ENCODE assay signal across 8 cellular contexts in genomic region chr9:125190371-125190801, GRCh38. TPM values are rescaled to one million over a fixed set of nuclear protein-coding genes. Genes with fewer than 3 reads are reported as not detected.
DNase-seq lines count a peak whose midpoint lies in the region; ATAC-seq and TF ChIP-seq lines count a peak whose summit lies in the region.

No MANE protein-coding gene starts in this region.

- peak overlapping the region; percentile 84 for H2AFZ ChIP-seq in parathyroid adenoma

- H3K4me3 Mint-ChIP-seq in activated B cell treated with CpG ODN at 0.5 μM for 24 hours: peak overlapping the region; percentile 97

- H3K9me3 ChIP-seq in esophagus muscularis mucosa (no peaks in the 10 kb centered on the region), parathyroid adenoma (ENCODE audit: control insufficient read depth, low read length) (no peaks in the 10 kb centered on the region)

- peak overlapping the region; percentile 91 for H3K27ac Mint-ChIP-seq in activated B cell treated with CpG ODN at 0.5 μM for 24 hours

- peak; percentile 39 for DNase-seq in activated CD4-positive, alpha-beta T cell treated with anti-CD3 and anti-CD28 coated beads for 48 hours
- DNase-seq in activated CD4-positive, alpha-beta T cell treated with anti-CD3 and anti-CD28 coated beads, Interleukin-2, amount 50 U/mL, for 4 hours: no peak
- DNase-seq in activated B cell treated with CpG ODN at 0.5 μM for 24 hours (no peak), esophagus muscularis mucosa (ENCODE audit: extremely low spot score) (no peak), activated gamma-delta T cell (lab: John Stamatoyannopoulos, UW) (no peak), NCI-H2081 (lab: John Stamatoyannopoulos, UW) (no peak), GM10248 (ENCODE audit: extremely low spot score) (no peak)

- POLR2A ChIA-PET in activated B cell treated with CpG ODN at 0.5 μM for 24 hours (lab: Charles Lee): interaction anchor here (0.6 to 4.5 kb wide), 5 partner anchors 9 to 297 kb away, joined by 3 to 36 read pairs (median 8); partner anchors contain the start of genes GAPVD1, HSPA5 and RABEPK
- POLR2A ChIA-PET in GM10248 (lab: Yijun Ruan, JAX): no interaction called here

- no peak for TF ChIP-seq POLR2A in esophagus muscularis mucosa (IDR thresholded peaks at IDR 0.05; ENCODE audit: low read depth)

- H3K27ac ChIP-seq in esophagus muscularis mucosa (replicated peaks in 1 of 4) (peak overlapping the region; percentile 96 to 99 (median 97)), parathyroid adenoma (peak overlapping the region; percentile 79)

- H3K4me3 ChIP-seq in esophagus muscularis mucosa: peak overlapping the region; percentile 82 to 99 (median 95)
- peak overlapping the region; percentile 95 for H3K4me3 ChIP-seq in parathyroid adenoma (ENCODE audit: low read depth, low read length)

- CTCF ChIA-PET in activated B cell treated with CpG ODN at 0.5 μM for 24 hours (lab: Charles Lee) (no interaction called here), GM10248 (lab: Yijun Ruan, JAX) (interaction anchor here (1.2 to 1.3 kb wide), 2 partner anchors 11 to 338 kb away, joined by 3 to 4 read pairs; partner anchors contain the start of gene WDR38)

- H3K27me3 Mint-ChIP-seq in activated B cell treated with CpG ODN at 0.5 μM for 24 hours: no peaks in the 10 kb centered on the region

- H3K27me3 ChIP-seq in esophagus muscularis mucosa (no peaks in the 10 kb centered on the region), parathyroid adenoma (ENCODE audit: control insufficient read depth, insufficient read depth, low read length) (no peaks in the 10 kb centered on the region)

- H3K4me1 ChIP-seq in esophagus muscularis mucosa: peaks cover 39 to 52% (median 48%) of the 10 kb centered on the region in 4 donors
- no peaks in the 10 kb centered on the region for H3K4me1 ChIP-seq in parathyroid adenoma

- intact Hi-C loops in activated B cell treated with CpG ODN at 0.5 μM for 24 hours (cut with micrococcal nuclease) (no loop called here), esophagus muscularis mucosa (cut with DNase I) (loop anchor here (10.0 kb wide), 1 partner anchor 326 kb away; the partner anchor contains the start of genes ARPC5L and RPL35)

- ATAC-seq in activated B cell treated with CpG ODN at 0.5 μM for 24 hours (ENCODE audit: low read depth): no peak

- no peak for TF ChIP-seq EP300 in esophagus muscularis mucosa (IDR thresholded peaks at IDR 0.05)

- H3K79me2 ChIP-seq in parathyroid adenoma: peaks cover 22% of the 10 kb centered on the region

- H3K4me2 ChIP-seq in parathyroid adenoma (ENCODE audit: low read length): peak overlapping the region; percentile 73

- WGBS in esophagus muscularis mucosa: 62% methylated on average over 13 of the region's 13 CpGs

- H3K36me3 Mint-ChIP-seq in activated B cell treated with CpG ODN at 0.5 μM for 24 hours (ENCODE audit: low read depth): peaks cover 10% of the 10 kb centered on the region

- no peaks in the 10 kb centered on the region for H3K9me3 Mint-ChIP-seq in activated B cell treated with CpG ODN at 0.5 μM for 24 hours

- peaks cover 46% of the 10 kb centered on the region for H3K4me1 Mint-ChIP-seq in activated B cell treated with CpG ODN at 0.5 μM for 24 hours

- no peak overlapping the region for H3K9ac ChIP-seq in parathyroid adenoma

- no peak for TF ChIP-seq CTCF in activated B cell treated with CpG ODN at 0.5 μM for 24 hours (IDR thresholded peaks at IDR 0.05)
- no peak for TF ChIP-seq CTCF in esophagus muscularis mucosa (IDR thresholded peaks at IDR 0.05)
- TF ChIP-seq CTCF in parathyroid adenoma (IDR thresholded peaks at IDR 0.05): no peak
- no peak for TF ChIP-seq CTCF in GM10248 (IDR thresholded peaks at IDR 0.05; ENCODE audit: control extremely low read depth, extremely low read depth, low read depth, missing control alignments)

- H3K36me3 ChIP-seq in esophagus muscularis mucosa: no peaks in the 10 kb centered on the region
- no peaks in the 10 kb centered on the region for H3K36me3 ChIP-seq in parathyroid adenoma (ENCODE audit: control insufficient read depth, insufficient read depth, low read length)

RNA-seq across cellular contexts. Expression of gene PPP6C, which starts 0.8 kb away (rescaled TPM):
- total RNA-seq in activated B cell treated with CpG ODN at 0.5 μM for 24 hours (41.2 and 47.0 TPM in 2 replicates), esophagus muscularis mucosa (10 to 100 TPM; 22.1 to 38.4 (median 34.9) TPM)

RNA-seq across cellular contexts. Expression of gene RABEPK, which starts 10.0 kb away (rescaled TPM):
- total RNA-seq in activated B cell treated with CpG ODN at 0.5 μM for 24 hours (19.1 and 19.4 TPM in 2 replicates), esophagus muscularis mucosa (10 to 100 TPM; 11.2 to 21.6 (median 13.7) TPM)

RNA-seq across cellular contexts. Expression of gene SCAI, which starts 47.1 kb away (rescaled TPM):
- total RNA-seq in activated B cell treated with CpG ODN at 0.5 μM for 24 hours (10.7 and 11.7 TPM in 2 replicates), esophagus muscularis mucosa (10 to 100 TPM in 1 of 4 donors, 1 to 10 TPM in 3; 5.6 to 10.4 (median 7.8) TPM)

RNA-seq across cellular contexts. Expression of gene HSPA5, which starts 50.8 kb away (rescaled TPM):
- 118 and 119 TPM in 2 replicates for total RNA-seq in activated B cell treated with CpG ODN at 0.5 μM for 24 hours
- 10 to 100 TPM; 57.7 to 88.3 (median 68.7) TPM for total RNA-seq in esophagus muscularis mucosa
